In genomic region chr2:1754046-1754445, GRCh38 we compare ENCODE assay signal across 21 cellular contexts.
"Had no signal": no experiment of that assay in that cellular context is flagged by ENCODE, and none has a peak within 500 bp of the region (broad histone marks: within the 10 kb centered on the region; RNA-seq: fewer than 3 reads in every experiment).

No MANE protein-coding gene starts in this region.

- H3K4me3 ChIP-seq: esophagus muscularis mucosa, gastroesophageal sphincter, pancreas, smooth muscle cell, tibial nerve, upper lobe of right lung had no signal

- H3K27ac Mint-ChIP-seq: immature natural killer cell, mesothelial cell of epicardium, natural killer cell, progenitor cell of endocrine pancreas had no signal

- H3K9me3 Mint-ChIP-seq: immature natural killer cell, natural killer cell, neural crest cell had no signal

- H3K4me1 ChIP-seq: pancreas, tibial nerve had no signal

- H3K27me3 ChIP-seq: pancreas, upper lobe of right lung had no signal

- H3K36me3 ChIP-seq: esophagus muscularis mucosa, gastroesophageal sphincter, pancreas, tibial nerve, upper lobe of right lung had no signal

- H3K27ac ChIP-seq: epithelial cell of prostate, esophagus muscularis mucosa, gastroesophageal sphincter, pancreas, tibial nerve, upper lobe of right lung had no signal

- H3K4me3 Mint-ChIP-seq: immature natural killer cell, mesothelial cell of epicardium, natural killer cell, neural crest cell had no signal

- H3K36me3 Mint-ChIP-seq: immature natural killer cell, natural killer cell had no signal

- ATAC-seq: gastroesophageal sphincter, left colon, natural killer cell, pancreas, right cardiac atrium, upper lobe of right lung had no signal

- DNase-seq: central memory CD4-positive, alpha-beta T cell; cortex of kidney; effector memory CD4-positive, alpha-beta T cell; glutamatergic neuron; immature natural killer cell; left colon; natural killer cell; nucleus accumbens; stimulated activated CD4-positive, alpha-beta T cell treated with anti-CD3 and anti-CD28 coated beads, Interleukin-2, amount 100 ng/mL, for 48 hours; stimulated activated naive CD4-positive, alpha-beta T cell treated with Interleukin-2 at 50 U/mL for 16 hours; upper lobe of right lung had no signal

- H3K9me3 ChIP-seq: esophagus muscularis mucosa, gastroesophageal sphincter, pancreas, upper lobe of right lung had no signal
